14 cellular contexts compared by ENCODE assay signal in the genomic region with DNA sequence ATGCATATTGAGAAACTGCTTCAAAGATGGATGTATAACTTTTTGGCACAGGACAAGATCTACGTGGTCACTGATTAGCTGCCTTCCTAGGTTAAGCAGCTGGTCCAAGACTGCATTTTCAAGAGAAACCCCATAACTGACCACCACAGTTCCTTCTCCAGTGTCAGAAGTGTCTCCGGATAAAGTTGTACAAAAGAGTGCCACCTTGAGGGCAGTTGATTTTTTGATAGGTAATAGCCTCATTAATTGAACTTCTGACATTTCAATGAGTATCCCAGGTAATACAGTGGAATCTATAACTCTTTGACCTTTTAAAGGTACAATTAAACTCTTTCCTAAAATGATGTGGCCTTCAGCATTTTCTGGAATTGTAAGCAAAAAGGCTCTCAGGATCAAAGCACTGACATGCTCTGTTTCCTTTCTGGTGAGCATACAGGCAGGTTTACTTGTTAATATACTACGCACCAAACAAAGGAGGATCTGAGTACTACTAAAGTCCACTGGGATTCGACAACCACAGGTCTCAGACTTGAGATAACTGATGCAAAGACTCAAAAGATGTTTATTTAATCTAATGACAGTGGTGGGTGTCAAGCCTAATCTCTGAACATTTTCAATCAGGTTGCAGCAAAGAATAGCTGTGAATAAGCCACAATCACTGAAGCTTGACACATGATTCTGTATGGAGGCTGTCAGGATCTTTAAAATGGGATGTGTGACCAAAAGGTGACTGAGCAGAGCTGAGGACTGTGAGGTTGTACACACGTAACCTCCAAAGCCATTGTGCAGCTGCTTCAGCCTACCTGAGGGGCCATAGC. TPM values are rescaled to one million over a fixed set of nuclear protein-coding genes. Genes with fewer than 3 reads are reported as not detected.
DNase-seq lines count a peak whose midpoint lies in the region; ATAC-seq, FAIRE-seq and TF ChIP-seq lines count a peak whose summit lies in the region.
"Had no signal": no experiment of that assay in that cellular context is flagged by ENCODE, and none has a peak within 500 bp of the region (broad histone marks: within the 10 kb centered on the region; RNA-seq: fewer than 3 reads in every experiment).

No MANE protein-coding gene starts in this region.

- TF ChIP-seq POLR2A in A549 (IDR thresholded peaks at IDR 0.05; ENCODE audit: low read length) (no peak), H1 (IDR thresholded peaks at IDR 0.05; ENCODE audit: control extremely low read depth in 1 of 2, low read depth in 2 of 2, low read length in 2 of 2) (no peak)

- peak; percentile 69 to 82; a peak in 5 of 6 replicates for ATAC-seq in A549
- peak; percentile 74 for ATAC-seq in GM19438 (IDR thresholded peaks at IDR 0.05; ENCODE audit: low read depth, unreplicated experiment)
- no peak for ATAC-seq in GM21576 (IDR thresholded peaks at IDR 0.05; ENCODE audit: unreplicated experiment)
- ATAC-seq: heart right ventricle had no signal

- H2BK5ac ChIP-seq in H1 (ENCODE audit: low read depth, low read length), result no peak overlapping the region

- H3K36me3 ChIP-seq in H1 (ENCODE audit: control insufficient read depth in 2 of 4, insufficient read depth in 4 of 4, low read length in 3 of 4), result peaks cover 0 to 18% (median 7%) of the 10 kb centered on the region in 4 experiments; a peak in 6 of 8 replicates
- H3K36me3 ChIP-seq: uterus had no signal

- no peaks in the 10 kb centered on the region for H3K27me3 Mint-ChIP-seq in activated naive CD8-positive, alpha-beta T cell treated with anti-CD3 and anti-CD28 coated beads for 36 hours
- H3K27me3 Mint-ChIP-seq: activated CD4-positive, alpha-beta T cell treated with anti-CD3 and anti-CD28 coated beads, Interleukin-2, amount 10 ng/mL, durations not matched to agents 7 days and 5 days; naive B cell had no signal

- no peaks in the 10 kb centered on the region for H3K9me3 ChIP-seq in A549
- H3K9me3 ChIP-seq in H1 (ENCODE audit: insufficient read depth in 2 of 2, low read depth in 1 of 2, low read length in 1 of 2), result no peaks in the 10 kb centered on the region
- H3K9me3 ChIP-seq: heart right ventricle, uterus had no signal

- no peak overlapping the region for H3K56ac ChIP-seq in H1 (replicated peaks; ENCODE audit: insufficient read length, low read depth, low read length)

- no peak overlapping the region for H4K5ac ChIP-seq in H1 (ENCODE audit: insufficient read length, low read depth, low read length)

- no peak overlapping the region for H2BK120ac ChIP-seq in H1 (replicated peaks; ENCODE audit: low read depth, low read length)

- FAIRE-seq in A549 (lab: Jason Lieb, UNC), result peak; percentile 99
- no peak for FAIRE-seq in H1 (lab: Jason Lieb, UNC)
- no peak for FAIRE-seq in GM19239 (lab: Jason Lieb, UNC)

- H4K20me1 ChIP-seq in H1 (replicated peaks in 1 of 2; ENCODE audit: control insufficient read depth in 1 of 2, insufficient read depth in 2 of 2, low read length in 2 of 2), result peaks cover 3% of the 10 kb centered on the region in 2 experiments

- no peak overlapping the region for H2BK15ac ChIP-seq in H1 (ENCODE audit: low read length)

- no peak overlapping the region for H2BK12ac ChIP-seq in H1 (ENCODE audit: low read depth, low read length)

- H2AFZ ChIP-seq in H1 (ENCODE audit: low read length), result no peak overlapping the region

- no peak overlapping the region for H3K18ac ChIP-seq in H1 (ENCODE audit: extremely low read depth, low read length)

- peaks cover 0 to 13% of the 10 kb centered on the region in 2 experiments; a peak in 1 of 4 replicates for H3K79me2 ChIP-seq in H1 (ENCODE audit: control insufficient read depth in 1 of 2, insufficient read depth in 2 of 2, low read length in 2 of 2)

- POLR2A ChIA-PET in A549 (lab: Yijun Ruan, JAX) (interaction anchor here (1.2 to 2.1 kb wide), 3 partner anchors 22 to 173 kb away, joined by 3 to 8 read pairs (median 7); a partner anchor contains a TSS), H1 (lab: Charles Lee; ENCODE audit: partially characterized antibody) (no interaction called here)

- TF ChIP-seq CTCF in A549 (IDR thresholded peaks at IDR 0.05) (peak; percentile 78), LNCaP clone FGC (IDR thresholded peaks at IDR 0.05; ENCODE audit: control insufficient read depth, extremely low read depth, insufficient read depth) (peak; percentile 20; the same call in 1 of the 2 replicates), H1 (IDR thresholded peaks at IDR 0.05; ENCODE audit: control extremely low read depth in 1 of 3, insufficient read depth in 1 of 3, low read depth in 1 of 3, low read length in 3 of 3) (peak in 2 of 3 experiments; percentile 2 to 14; a peak in 2 of 4 replicates)

- TF ChIP-seq RAD21 in A549 (conservative IDR thresholded peaks at IDR 0.05 in 1 of 2, IDR thresholded peaks at IDR 0.05 in 1 of 2) (peak; percentile 69 to 76), H1 (IDR thresholded peaks at IDR 0.05 in 1 of 2, conservative IDR thresholded peaks at IDR 0.05 in 1 of 2; ENCODE audit: low read depth in 2 of 2, low read length in 2 of 2) (peak; percentile 29 to 40)

- DNase-seq in A549 (ENCODE audit: low read depth in 1 of 2, low spot score in 1 of 2) (peak; percentile 43 to 55), LNCaP clone FGC (ENCODE audit: low read depth) (no peak), H1 (ENCODE audit: low read depth in 1 of 2, low spot score in 2 of 2) (no peak), GM19239 (ENCODE audit: insufficient read length, low spot score) (no peak), NCI-H226 (no peak)
- no peak for DNase-seq in activated naive CD8-positive, alpha-beta T cell treated with anti-CD3 and anti-CD28 coated beads for 36 hours
- DNase-seq: activated CD4-positive, alpha-beta T cell treated with anti-CD3 and anti-CD28 coated beads, Interleukin-2, amount 10 ng/mL, durations not matched to agents 7 days and 5 days; amygdala; heart right ventricle; naive B cell; uterus had no signal

- H3K4me2 ChIP-seq in A549, result peak overlapping the region; percentile 1; the same call in 1 of the 3 replicates
- no peak overlapping the region for H3K4me2 ChIP-seq in H1 (ENCODE audit: insufficient read depth in 1 of 2, low read depth in 2 of 2, low read length in 2 of 2)

- H2BK20ac ChIP-seq in H1 (ENCODE audit: low read length), result no peak overlapping the region

- peak overlapping the region; percentile 63 to 82 for H3K27ac ChIP-seq in A549
- H3K27ac ChIP-seq in H1 (ENCODE audit: low read depth, low read length), result no peak overlapping the region
- H3K27ac ChIP-seq: heart right ventricle, RWPE1, uterus had no signal

- H3K36me3 Mint-ChIP-seq in activated naive CD8-positive, alpha-beta T cell treated with anti-CD3 and anti-CD28 coated beads for 36 hours, result peaks cover 7% of the 10 kb centered on the region

- no peaks in the 10 kb centered on the region for H3K23me2 ChIP-seq in H1 (ENCODE audit: low read depth, low read length)

- no peak for TF ChIP-seq EP300 in A549 (IDR thresholded peaks at IDR 0.05)
- no peak for TF ChIP-seq EP300 in H1 (IDR thresholded peaks at IDR 0.05; ENCODE audit: borderline replicate concordance in 1 of 2, low read depth in 2 of 2, low read length in 2 of 2)

- no peaks in the 10 kb centered on the region for H3K27me3 ChIP-seq in H1 (replicated peaks in 1 of 4; ENCODE audit: control insufficient read depth in 3 of 4, extremely low read depth in 1 of 4, insufficient read depth in 3 of 4, low read length in 3 of 4)
- H3K27me3 ChIP-seq: heart right ventricle, uterus had no signal

- no peaks in the 10 kb centered on the region for H3K79me1 ChIP-seq in H1 (ENCODE audit: low read depth, low read length)

- no peak overlapping the region for H3K14ac ChIP-seq in H1 (ENCODE audit: insufficient read length)

- no peak overlapping the region for H4K91ac ChIP-seq in H1 (replicated peaks; ENCODE audit: insufficient read length, low read length)

- no peak overlapping the region for H3K4ac ChIP-seq in H1 (replicated peaks; ENCODE audit: insufficient read length, low read depth, low read length)

- no peaks in the 10 kb centered on the region for H3K9me3 Mint-ChIP-seq in activated naive CD8-positive, alpha-beta T cell treated with anti-CD3 and anti-CD28 coated beads for 36 hours
- H3K9me3 Mint-ChIP-seq: activated CD4-positive, alpha-beta T cell treated with anti-CD3 and anti-CD28 coated beads, Interleukin-2, amount 10 ng/mL, durations not matched to agents 7 days and 5 days; naive B cell had no signal

- no peak overlapping the region for H2AK5ac ChIP-seq in H1 (ENCODE audit: low read depth, low read length)

- WGBS in A549 (ENCODE audit: missing lambda C conversion rate), result 46% methylated on average over 5 of the region's 5 CpGs
- 88% methylated on average over 5 of the region's 5 CpGs; no CpG with 5 or more reads in 1 of the 2 experiments for WGBS in H1 (ENCODE audit: extremely low coverage in 1 of 2, insufficient coverage in 1 of 2, insufficient read length in 1 of 2, insufficient replicate concordance in 2 of 2, low coverage in 1 of 2, low lambda C conversion rate in 2 of 2, missing lambda C conversion rate in 1 of 2), 2 experiments

- H3K23ac ChIP-seq in H1 (ENCODE audit: insufficient read length), result no peak overlapping the region

- no peak overlapping the region for H3K27ac Mint-ChIP-seq in activated naive CD8-positive, alpha-beta T cell treated with anti-CD3 and anti-CD28 coated beads for 36 hours
- H3K27ac Mint-ChIP-seq: activated CD4-positive, alpha-beta T cell treated with anti-CD3 and anti-CD28 coated beads, Interleukin-2, amount 10 ng/mL, durations not matched to agents 7 days and 5 days had no signal

- no peak overlapping the region for H4K8ac ChIP-seq in H1 (ENCODE audit: extremely low read depth, insufficient read depth, low read length)

- peaks cover 7% of the 10 kb centered on the region for H3K4me1 Mint-ChIP-seq in activated naive CD8-positive, alpha-beta T cell treated with anti-CD3 and anti-CD28 coated beads for 36 hours

- H3K4me3 ChIP-seq in A549 (no peak overlapping the region), LNCaP clone FGC (ENCODE audit: low read depth, low read length) (no peak overlapping the region), H1 (ENCODE audit: extremely low read depth in 1 of 4, insufficient read depth in 2 of 4, low read depth in 3 of 4, low read length in 4 of 4) (no peak overlapping the region)
- H3K4me3 ChIP-seq: heart right ventricle, uterus had no signal

- no peak overlapping the region for H3K4me3 Mint-ChIP-seq in activated naive CD8-positive, alpha-beta T cell treated with anti-CD3 and anti-CD28 coated beads for 36 hours
- H3K4me3 Mint-ChIP-seq: activated CD4-positive, alpha-beta T cell treated with anti-CD3 and anti-CD28 coated beads, Interleukin-2, amount 10 ng/mL, durations not matched to agents 7 days and 5 days had no signal

- CTCF ChIA-PET in A549 (lab: Yijun Ruan, JAX) (interaction anchor here (0.6 to 9.2 kb wide), 39 partner anchors 9 to 436 kb away, joined by 3 to 66 read pairs (median 4); a partner anchor contains a TSS), H1 (lab: Charles Lee; ENCODE audit: partially characterized antibody) (interaction anchor here (0.5 to 3.5 kb wide), 7 partner anchors 10 to 795 kb away, joined by 3 to 21 read pairs (median 4); no protein-coding TSS in a partner anchor)

- H3K4me1 ChIP-seq in A549 (peaks cover 83% of the 10 kb centered on the region), H1 (replicated peaks in 1 of 4; ENCODE audit: control insufficient read depth in 3 of 4, insufficient read depth in 4 of 4, low read length in 3 of 4) (no peaks in the 10 kb centered on the region; a peak in 1 of 7 replicates)
- H3K4me1 ChIP-seq: uterus had no signal

- H3K9ac ChIP-seq in H1 (replicated peaks in 1 of 4; ENCODE audit: extremely low read depth in 1 of 4, low read depth in 3 of 4, low read length in 3 of 4), result peak overlapping the region in 1 of 4 experiments; percentile 34; a peak in 1 of 7 replicates

RNA-seq across cellular contexts. Expression of a gene that starts 21.2 kb away (rescaled TPM):
- polyA plus RNA-seq in A549 (2011; rRNA removed), result 85.2 and 94.2 TPM in 2 replicates
- polyA plus RNA-seq in A549 (2012; cell fraction: cytosol; rRNA removed), result 16.8 and 17.8 TPM in 2 replicates
- 4.5 and 7.3 TPM in 2 replicates for polyA plus RNA-seq in A549 (2012; cell fraction: nucleus; rRNA removed)
- 24.3 to 27.6 TPM (median 25.8 TPM) in 3 replicates for polyA plus RNA-seq in A549 (2017; fragmentation: RNase III; extraction: RNeasy Plus Mini Kit Qiagen cat#74134 plus additional on column Dnase treatment)
- polyA minus RNA-seq in A549 (2011; rRNA and poly(A)+ RNA removed), result 24.7 and 24.9 TPM in 2 replicates
- total RNA-seq in H1 (2021; fragmentation: NEBNext Ultra II Directional; extraction: Animal tissue kit (Norgen Biotek cat#: 25700)), result 21.7 and 24.8 TPM in 2 replicates
- polyA plus RNA-seq in H1 (2011; rRNA removed), result 8.3 and 15.9 TPM in 2 replicates
- 14.9 TPM for polyA plus RNA-seq in H1 (2011; cell fraction: cytosol; rRNA removed)
- 7.0 TPM for polyA plus RNA-seq in H1 (2011; cell fraction: nucleus; rRNA removed)
- 15.4 to 22.0 TPM (median 17.2 TPM) in 4 replicates for polyA plus RNA-seq in H1 (2012, experiment 1 of 2)
- polyA plus RNA-seq in H1 (2012, experiment 2 of 2), result 2.2 TPM
- 14.7 TPM for polyA plus RNA-seq in H1 (2013, experiment 1 of 2)
- 16.0 TPM for polyA plus RNA-seq in H1 (2013, experiment 2 of 2)
- 22.1 and 22.3 TPM in 2 replicates for polyA minus RNA-seq in H1 (2011; rRNA and poly(A)+ RNA removed)
- polyA minus RNA-seq in H1 (2011; cell fraction: cytosol; rRNA and poly(A)+ RNA removed), result 10.3 TPM
- 9.2 TPM for polyA minus RNA-seq in H1 (2011; cell fraction: nucleus; rRNA and poly(A)+ RNA removed)
- total RNA-seq in activated naive CD8-positive, alpha-beta T cell treated with anti-CD3 and anti-CD28 coated beads for 36 hours, result 1 to 10 TPM; 7.0 to 7.1 TPM

RNA-seq across cellular contexts. Expression of a gene that starts 22.3 kb away (rescaled TPM):
- polyA plus RNA-seq in A549 (2011; rRNA removed) (7.5 and 8.0 TPM in 2 replicates), A549 (2017; fragmentation: RNase III; extraction: RNeasy Plus Mini Kit Qiagen cat#74134 plus additional on column Dnase treatment) (3.3 to 3.5 TPM (median 3.4 TPM) in 3 replicates), H1 (2011; rRNA removed) (1.7 and 2.4 TPM in 2 replicates)
- 0.83 and 1.0 TPM in 2 replicates for polyA plus RNA-seq in A549 (2012; cell fraction: cytosol; rRNA removed)
- 2.0 and 2.9 TPM in 2 replicates for polyA plus RNA-seq in A549 (2012; cell fraction: nucleus; rRNA removed)
- 17.4 and 18.8 TPM in 2 replicates for polyA minus RNA-seq in A549 (2011; rRNA and poly(A)+ RNA removed)
- total RNA-seq in H1 (2021; fragmentation: NEBNext Ultra II Directional; extraction: Animal tissue kit (Norgen Biotek cat#: 25700)), result 8.7 and 9.4 TPM in 2 replicates
- polyA plus RNA-seq in H1 (2011; cell fraction: cytosol; rRNA removed), result 2.3 TPM
- polyA plus RNA-seq in H1 (2011; cell fraction: nucleus; rRNA removed), result 4.1 TPM
- polyA plus RNA-seq in H1 (2012, experiment 1 of 2), result 2.6 to 4.5 TPM (median 2.8 TPM) in 4 replicates
- polyA plus RNA-seq in H1 (2012, experiment 2 of 2), result 0.31 TPM
- polyA plus RNA-seq in H1 (2013, experiment 1 of 2), result 3.5 TPM
- 3.6 TPM for polyA plus RNA-seq in H1 (2013, experiment 2 of 2)
- polyA minus RNA-seq in H1 (2011; rRNA and poly(A)+ RNA removed), result 11.9 and 12.4 TPM in 2 replicates
- polyA minus RNA-seq in H1 (2011; cell fraction: cytosol; rRNA and poly(A)+ RNA removed), result 6.4 TPM
- polyA minus RNA-seq in H1 (2011; cell fraction: nucleus; rRNA and poly(A)+ RNA removed), result 9.1 TPM
- 1 to 10 TPM; 7.4 to 7.9 TPM for total RNA-seq in activated naive CD8-positive, alpha-beta T cell treated with anti-CD3 and anti-CD28 coated beads for 36 hours

Comparison
In these comparisons a context has a peak if more than half of its experiments do, and no peak if none do; other contexts are left out.
1. DNase-seq: peak in A549 (2 of 2); none in LNCaP clone FGC (single experiment), H1 (0 of 2), GM19239 (single experiment), NCI-H226 (single experiment) and activated naive CD8-positive, alpha-beta T cell treated with anti-CD3 and anti-CD28 coated beads for 36 hours (single experiment).
2. CTCF ChIP-seq: peak in every context shown above with its lines; median percentile 78 in A549; 20 in LNCaP clone FGC; 8 in H1.